1 cellular context compared by ENCODE assay signal in the genomic region with DNA sequence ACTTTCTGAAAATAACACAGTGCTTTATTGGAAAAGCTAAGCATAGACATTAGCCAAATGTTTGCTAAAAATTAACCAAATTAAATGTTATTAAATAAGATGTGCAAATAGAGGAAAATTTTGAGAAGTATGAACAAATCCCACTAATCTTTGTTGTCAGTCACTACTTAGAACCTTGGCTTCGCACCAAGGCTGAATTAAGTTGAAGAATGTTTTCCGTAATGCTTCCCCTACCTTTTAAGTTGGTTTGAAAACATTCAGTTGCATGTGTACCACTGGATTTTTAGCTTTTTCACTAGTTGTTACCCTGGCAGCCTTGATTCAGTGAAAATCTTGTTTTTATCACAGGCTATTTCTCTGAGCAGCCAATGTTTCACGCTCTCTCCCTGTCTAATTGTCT.
TF ChIP-seq lines count a peak whose summit lies in the region.

No MANE protein-coding gene starts in this region.

TF ChIP-seq in GM23338, 12 proteins besides CTCF, POLR2A, EP300 and RAD21 (continued from another document):
- no peak for TF ChIP-seq ZNF462 (CRISPR knock-in tag; IDR thresholded peaks at IDR 0.05)
- no peak for TF ChIP-seq STAT1 (IDR thresholded peaks at IDR 0.05; ENCODE audit: unreplicated experiment)
- no peak for TF ChIP-seq CREB1 (CRISPR knock-in tag; IDR thresholded peaks at IDR 0.05; ENCODE audit: low read depth)
- no peak for TF ChIP-seq NANOG (IDR thresholded peaks at IDR 0.05; ENCODE audit: borderline replicate concordance)
- TF ChIP-seq EZH2 (IDR thresholded peaks at IDR 0.05; ENCODE audit: low read depth, unreplicated experiment): no peak
- no peak for TF ChIP-seq ZNF114 (CRISPR knock-in tag; IDR thresholded peaks at IDR 0.05)
